Comparison of ENCODE assay signal across 1 cellular context in genomic region chr16:8885674-8886592, GRCh38.
TF ChIP-seq lines count a peak whose summit lies in the region.

No MANE protein-coding gene starts in this region.

TF ChIP-seq in HepG2, 621 proteins besides CTCF, POLR2A, EP300 and RAD21 (continued from another document and continues in another):
- no peak for TF ChIP-seq ZNF614 (CRISPR knock-in tag; IDR thresholded peaks at IDR 0.05; ENCODE audit: borderline replicate concordance)
- TF ChIP-seq SOX5 (CRISPR knock-in tag; IDR thresholded peaks at IDR 0.05; ENCODE audit: borderline replicate concordance), result no peak
- no peak; the same call in 1 of the 2 replicates for TF ChIP-seq ZNF142 (CRISPR knock-in tag; IDR thresholded peaks at IDR 0.05)
- 0 out of 2 replicates have a peak, but pooled peaks have one; percentile 7 for TF ChIP-seq ZNF383 (CRISPR knock-in tag; IDR thresholded peaks at IDR 0.05; ENCODE audit: borderline replicate concordance)
- no peak for TF ChIP-seq ZSCAN12 (CRISPR knock-in tag; IDR thresholded peaks at IDR 0.05)
- TF ChIP-seq ZSCAN22 (CRISPR knock-in tag; IDR thresholded peaks at IDR 0.05), result no peak
- no peak; the same call in 1 of the 2 replicates for TF ChIP-seq HNF4G (IDR thresholded peaks at IDR 0.05; ENCODE audit: borderline replicate concordance, low read depth, low read length)
- TF ChIP-seq HNF4G (CRISPR knock-in tag; IDR thresholded peaks at IDR 0.05; ENCODE audit: borderline replicate concordance, low read depth), result no peak
- no peak for TF ChIP-seq KAT2B (IDR thresholded peaks at IDR 0.05; ENCODE audit: borderline replicate concordance, low read depth, low read length)
- no peak for TF ChIP-seq TSC22D2 (CRISPR knock-in tag; IDR thresholded peaks at IDR 0.05; ENCODE audit: borderline replicate concordance)
- TF ChIP-seq RBFOX2 (IDR thresholded peaks at IDR 0.05; ENCODE audit: low read depth, low read length), result no peak
- no peak for TF ChIP-seq CBX2 (IDR thresholded peaks at IDR 0.05; ENCODE audit: low read depth, low read length)
- no peak for TF ChIP-seq CBX2 (CRISPR knock-in tag; IDR thresholded peaks at IDR 0.05; ENCODE audit: low read depth)
- TF ChIP-seq SIN3B (IDR thresholded peaks at IDR 0.05; ENCODE audit: low read length), result no peak
- no peak for TF ChIP-seq DMAP1 (CRISPR knock-in tag; IDR thresholded peaks at IDR 0.05)
- peak; percentile 23; the same call in 1 of the 2 replicates for TF ChIP-seq POLR2AphosphoS2 (IDR thresholded peaks at IDR 0.05; ENCODE audit: low read depth, low read length)
- TF ChIP-seq HHEX (CRISPR knock-in tag; IDR thresholded peaks at IDR 0.05), result no peak
- 0 out of 2 replicates have a peak, but pooled peaks have one; percentile 43 for TF ChIP-seq ESRRA (CRISPR knock-in tag; IDR thresholded peaks at IDR 0.05; ENCODE audit: low read depth)
- TF ChIP-seq ZSCAN31 (CRISPR knock-in tag; IDR thresholded peaks at IDR 0.05; ENCODE audit: low read depth), result peak; percentile 45; the same call in 1 of the 2 replicates
- no peak for TF ChIP-seq ZNF564 (CRISPR knock-in tag; IDR thresholded peaks at IDR 0.05)
- TF ChIP-seq RARG (CRISPR knock-in tag; IDR thresholded peaks at IDR 0.05; ENCODE audit: low read depth), result no peak
- no peak for TF ChIP-seq THYN1 (CRISPR knock-in tag; IDR thresholded peaks at IDR 0.05; ENCODE audit: borderline replicate concordance, low read depth)
- peak; percentile 36; the same call in 1 of the 2 replicates for TF ChIP-seq ZFP91 (CRISPR knock-in tag; IDR thresholded peaks at IDR 0.05; ENCODE audit: borderline replicate concordance)
- TF ChIP-seq ZNF674 (CRISPR knock-in tag; IDR thresholded peaks at IDR 0.05; ENCODE audit: low read depth), result no peak
- TF ChIP-seq ZNF550 (CRISPR knock-in tag; IDR thresholded peaks at IDR 0.05; ENCODE audit: borderline replicate concordance), result no peak
- TF ChIP-seq, protein P1, sequence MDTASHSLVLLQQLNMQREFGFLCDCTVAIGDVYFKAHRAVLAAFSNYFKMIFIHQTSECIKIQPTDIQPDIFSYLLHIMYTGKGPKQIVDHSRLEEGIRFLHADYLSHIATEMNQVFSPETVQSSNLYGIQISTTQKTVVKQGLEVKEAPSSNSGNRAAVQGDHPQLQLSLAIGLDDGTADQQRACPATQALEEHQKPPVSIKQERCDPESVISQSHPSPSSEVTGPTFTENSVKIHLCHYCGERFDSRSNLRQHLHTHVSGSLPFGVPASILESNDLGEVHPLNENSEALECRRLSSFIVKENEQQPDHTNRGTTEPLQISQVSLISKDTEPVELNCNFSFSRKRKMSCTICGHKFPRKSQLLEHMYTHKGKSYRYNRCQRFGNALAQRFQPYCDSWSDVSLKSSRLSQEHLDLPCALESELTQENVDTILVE (CRISPR knock-in tag; IDR thresholded peaks at IDR 0.05), result no peak
- TF ChIP-seq, protein P2, sequence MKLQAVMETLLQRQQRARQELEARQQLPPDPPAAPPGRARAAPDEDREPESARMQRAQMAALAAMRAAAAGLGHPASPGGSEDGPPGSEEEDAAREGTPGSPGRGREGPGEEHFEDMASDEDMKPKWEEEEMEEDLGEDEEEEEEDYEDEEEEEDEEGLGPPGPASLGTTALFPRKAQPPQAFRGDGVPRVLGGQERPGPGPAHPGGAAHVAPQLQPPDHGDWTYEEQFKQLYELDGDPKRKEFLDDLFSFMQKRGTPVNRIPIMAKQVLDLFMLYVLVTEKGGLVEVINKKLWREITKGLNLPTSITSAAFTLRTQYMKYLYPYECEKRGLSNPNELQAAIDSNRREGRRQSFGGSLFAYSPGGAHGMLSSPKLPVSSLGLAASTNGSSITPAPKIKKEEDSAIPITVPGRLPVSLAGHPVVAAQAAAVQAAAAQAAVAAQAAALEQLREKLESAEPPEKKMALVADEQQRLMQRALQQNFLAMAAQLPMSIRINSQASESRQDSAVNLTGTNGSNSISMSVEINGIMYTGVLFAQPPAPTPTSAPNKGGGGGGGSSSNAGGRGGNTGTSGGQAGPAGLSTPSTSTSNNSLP (IDR thresholded peaks at IDR 0.05; ENCODE audit: low read depth, low read length), result no peak
- peak; percentile 54 for TF ChIP-seq SAP130 (CRISPR knock-in tag; IDR thresholded peaks at IDR 0.05; ENCODE audit: low read depth)
- TF ChIP-seq PLRG1 (conservative IDR thresholded peaks at IDR 0.05), result no peak
- TF ChIP-seq FOXJ3 (CRISPR knock-in tag; IDR thresholded peaks at IDR 0.05; ENCODE audit: borderline replicate concordance), result no peak
- no peak for TF ChIP-seq ZNF713 (CRISPR knock-in tag; IDR thresholded peaks at IDR 0.05)
- TF ChIP-seq, protein P3, sequence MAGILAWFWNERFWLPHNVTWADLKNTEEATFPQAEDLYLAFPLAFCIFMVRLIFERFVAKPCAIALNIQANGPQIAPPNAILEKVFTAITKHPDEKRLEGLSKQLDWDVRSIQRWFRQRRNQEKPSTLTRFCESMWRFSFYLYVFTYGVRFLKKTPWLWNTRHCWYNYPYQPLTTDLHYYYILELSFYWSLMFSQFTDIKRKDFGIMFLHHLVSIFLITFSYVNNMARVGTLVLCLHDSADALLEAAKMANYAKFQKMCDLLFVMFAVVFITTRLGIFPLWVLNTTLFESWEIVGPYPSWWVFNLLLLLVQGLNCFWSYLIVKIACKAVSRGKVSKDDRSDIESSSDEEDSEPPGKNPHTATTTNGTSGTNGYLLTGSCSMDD (CRISPR knock-in tag; IDR thresholded peaks at IDR 0.05), result no peak; the same call in 1 of the 2 replicates
- TF ChIP-seq ZHX2 (IDR thresholded peaks at IDR 0.05; ENCODE audit: low read depth), result no peak
- no peak for TF ChIP-seq ZHX2 (CRISPR knock-in tag; IDR thresholded peaks at IDR 0.05; ENCODE audit: borderline replicate concordance)
- peak; percentile 58; the same call in 1 of the 2 replicates for TF ChIP-seq MYC (CRISPR knock-in tag; IDR thresholded peaks at IDR 0.05; ENCODE audit: borderline replicate concordance)
- no peak; the same call in 1 of the 2 replicates for TF ChIP-seq LBX2 (CRISPR knock-in tag; IDR thresholded peaks at IDR 0.05; ENCODE audit: borderline replicate concordance)
- TF ChIP-seq, protein P4, sequence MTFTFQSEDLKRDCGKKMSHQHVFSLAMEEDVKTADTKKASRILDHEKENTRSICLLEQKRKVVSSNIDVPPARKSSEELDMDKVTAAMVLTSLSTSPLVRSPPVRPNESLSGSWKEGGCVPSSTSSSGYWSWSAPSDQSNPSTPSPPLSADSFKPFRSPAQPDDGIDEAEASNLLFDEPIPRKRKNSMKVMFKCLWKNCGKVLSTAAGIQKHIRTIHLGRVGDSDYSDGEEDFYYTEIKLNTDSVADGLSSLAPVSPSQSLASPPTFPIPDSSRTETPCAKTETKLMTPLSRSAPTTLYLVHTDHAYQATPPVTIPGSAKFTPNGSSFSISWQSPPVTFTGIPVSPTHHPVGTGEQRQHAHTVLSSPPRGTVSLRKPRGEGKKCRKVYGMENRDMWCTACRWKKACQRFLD (CRISPR knock-in tag; IDR thresholded peaks at IDR 0.05; ENCODE audit: borderline replicate concordance), result no peak; the same call in 1 of the 2 replicates
- TF ChIP-seq ZSCAN25 (CRISPR knock-in tag; IDR thresholded peaks at IDR 0.05), result peak; percentile 47; the same call in 1 of the 2 replicates
- TF ChIP-seq HOXA9 (CRISPR knock-in tag; IDR thresholded peaks at IDR 0.05; ENCODE audit: borderline replicate concordance), result no peak
- no peak for TF ChIP-seq RCOR2 (CRISPR knock-in tag; IDR thresholded peaks at IDR 0.05)
- no peak for TF ChIP-seq RORA (CRISPR knock-in tag; IDR thresholded peaks at IDR 0.05)
